Comparison of ENCODE assay signal across 8 cellular contexts in genomic region chr13:98575009-98575866, GRCh38. TPM values are rescaled to one million over a fixed set of nuclear protein-coding genes. Genes with fewer than 3 reads are reported as not detected.
DNase-seq lines count a peak whose midpoint lies in the region; ATAC-seq, FAIRE-seq and TF ChIP-seq lines count a peak whose summit lies in the region.

No MANE protein-coding gene starts in this region.

- H4K20me1 ChIP-seq in K562 (replicated peaks; ENCODE audit: control insufficient read depth, insufficient read depth, low read length): peaks cover 39% of the 10 kb centered on the region

- DNase-seq in A673 (ENCODE audit: low spot score) (no peak), K562 (ENCODE audit: extremely low read depth in 1 of 4, low spot score in 3 of 4) (peak in 1 of 4 experiments; percentile 19), activated gamma-delta T cell (lab: John Stamatoyannopoulos, UW) (no peak), cerebellar nuclear complex (lab: John Stamatoyannopoulos, UW) (no peak)

- no peaks in the 10 kb centered on the region for H3K36me3 ChIP-seq in A673 (ENCODE audit: insufficient read depth, low read length, poor library complexity, severe bottlenecking)
- H3K36me3 ChIP-seq in HUES64 (ENCODE audit: insufficient read depth, low read length): no peaks in the 10 kb centered on the region
- no peaks in the 10 kb centered on the region; the same call in 2 of the 3 replicates for H3K36me3 ChIP-seq in K562 (ENCODE audit: control insufficient read depth, insufficient read depth, low read length)
- H3K36me3 ChIP-seq in mesodermal cell (ENCODE audit: control insufficient read depth, insufficient read depth, low read length): peaks cover 3% of the 10 kb centered on the region

- POLR2A ChIA-PET in A673 (lab: Charles Lee; ENCODE audit: low non-redundant PET) (no interaction called here), K562 (lab: Yijun Ruan, JAX) (interaction anchor here (0.6 to 1.1 kb wide), 2 partner anchors 20 to 273 kb away, joined by 3 read pairs; no protein-coding TSS in a partner anchor)

- TF ChIP-seq CTCF in A673 (conservative IDR thresholded peaks at IDR 0.05; ENCODE audit: low read depth, low read length) (no peak), K562 (IDR thresholded peaks at IDR 0.05 in 2 of 3, conservative IDR thresholded peaks at IDR 0.05 in 1 of 3; ENCODE audit: insufficient read depth in 2 of 3, low read depth in 1 of 3, low read length in 3 of 3) (no peak)

- H3K9me3 ChIP-seq in A673 (ENCODE audit: low read depth, low read length, poor library complexity, severe bottlenecking) (no peaks in the 10 kb centered on the region), HUES64 (ENCODE audit: insufficient read depth, low read depth, low read length) (no peaks in the 10 kb centered on the region), K562 (replicated peaks; ENCODE audit: control insufficient read depth, insufficient read depth, low read depth, low read length) (no peaks in the 10 kb centered on the region), mesodermal cell (ENCODE audit: control insufficient read depth, low read length) (no peaks in the 10 kb centered on the region)

- H3K9ac ChIP-seq in HUES64 (ENCODE audit: low read depth, low read length) (peak overlapping the region; percentile 93), K562 (ENCODE audit: insufficient read depth in 1 of 2, low read depth in 2 of 2, low read length in 2 of 2) (peak overlapping the region; percentile 79 to 95)

- H3K27me3 ChIP-seq in A673 (replicated peaks; ENCODE audit: insufficient read depth, low read depth, low read length, poor library complexity): no peaks in the 10 kb centered on the region
- H3K27me3 ChIP-seq in HUES64 (ENCODE audit: insufficient read depth, low read length): no peaks in the 10 kb centered on the region
- H3K27me3 ChIP-seq in K562 (ENCODE audit: control insufficient read depth in 2 of 2, insufficient read depth in 2 of 2, low read length in 2 of 2): no peaks in the 10 kb centered on the region

- TSS peak; percentile 46 for BruUV-seq in A673 (replicated peaks; lab: Mats Ljungman, UMichigan)
- TSS peak; percentile 51 for BruUV-seq in K562 (replicated peaks; lab: Mats Ljungman, UMichigan)

- no peak for TF ChIP-seq EP300 in K562 (IDR thresholded peaks at IDR 0.05; ENCODE audit: low read length)

- no peak overlapping the region for H2AFZ ChIP-seq in K562 (ENCODE audit: low read depth, low read length)

- no peak for TF ChIP-seq RAD21 in K562 (CRISPR knock-in tag; conservative IDR thresholded peaks at IDR 0.05 in 1 of 2, IDR thresholded peaks at IDR 0.05 in 1 of 2)

- in situ Hi-C loops in K562 (cut with MboI): no loop called here

- peaks cover 8% of the 10 kb centered on the region for H3K9me1 ChIP-seq in K562 (ENCODE audit: control insufficient read depth, insufficient read depth, low read length)

- peak overlapping the region; percentile 63 for H3K4me2 ChIP-seq in K562 (ENCODE audit: insufficient read depth, low read length)

- H3K79me2 ChIP-seq in K562 (ENCODE audit: control insufficient read depth, insufficient read depth, low read length): peaks cover 64% of the 10 kb centered on the region

- H3K27ac ChIP-seq in A673 (ENCODE audit: low read depth, low read length, poor library complexity, severe bottlenecking) (peak overlapping the region; percentile 93), HUES64 (ENCODE audit: low read depth, low read length) (no peak overlapping the region), K562 (ENCODE audit: extremely low read depth, low read depth, low read length) (peak overlapping the region; percentile 85), mesodermal cell (ENCODE audit: low read depth, low read length, severe bottlenecking) (no peak overlapping the region)

- CTCF ChIA-PET in A673 (lab: Charles Lee) (no interaction called here), K562 (lab: Yijun Ruan, JAX; ENCODE audit: low intra/inter-chr PET ratio) (interaction anchor here (0.7 kb wide), 1 partner anchor 924 kb away, joined by 3 read pairs; no protein-coding TSS in a partner anchor)

- 29% methylated on average over 9 of the region's 10 CpGs for WGBS in HUES64
- WGBS in K562 (ENCODE audit: insufficient coverage, low coverage, missing lambda C conversion rate): 5% methylated on average over 9 of the region's 10 CpGs
- 27 to 38% methylated on average over 7 to 10 of the region's 10 CpGs for WGBS in mesodermal cell (ENCODE audit: insufficient coverage in 2 of 2), 2 experiments

- TF ChIP-seq POLR2A in K562 (conservative IDR thresholded peaks at IDR 0.05): no peak

- H3K4me1 ChIP-seq in A673 (ENCODE audit: insufficient read depth, low read length, poor library complexity, severe bottlenecking) (peaks cover 46% of the 10 kb centered on the region), HUES64 (ENCODE audit: insufficient read depth, low read length) (peaks cover 55% of the 10 kb centered on the region), K562 (replicated peaks in 1 of 2; ENCODE audit: control insufficient read depth in 2 of 2, insufficient read depth in 2 of 2, low read length in 2 of 2) (peaks cover 32 to 36% of the 10 kb centered on the region in 2 experiments), mesodermal cell (ENCODE audit: control insufficient read depth, insufficient read depth, low read length, poor library complexity, severe bottlenecking) (peaks cover 16% of the 10 kb centered on the region)

- FAIRE-seq in K562 (lab: Jason Lieb, UNC): no peak

- intact Hi-C loops in A673 (cut with micrococcal nuclease; ENCODE audit: unreplicated experiment): no loop called here
- intact Hi-C loops in K562 (cut with micrococcal nuclease): no loop called here

- ATAC-seq in K562 (peak; percentile 25; the same call in 2 of the 3 replicates), HG03565 (IDR thresholded peaks at IDR 0.05; ENCODE audit: unreplicated experiment) (no peak), HG02973 (IDR thresholded peaks at IDR 0.05; ENCODE audit: unreplicated experiment) (no peak)

- H3K4me3 ChIP-seq in A673 (ENCODE audit: low read depth, low read length, poor library complexity, severe bottlenecking): peak overlapping the region; percentile 95
- peak overlapping the region; percentile 80 for H3K4me3 ChIP-seq in HUES64 (ENCODE audit: low read length)
- peak overlapping the region; percentile 81 for H3K4me3 ChIP-seq in K562
- peak overlapping the region; percentile 85 for H3K4me3 ChIP-seq in mesodermal cell (ENCODE audit: extremely low read depth, insufficient read depth, low read length, poor library complexity, severe bottlenecking)

TF ChIP-seq in K562, 482 proteins besides CTCF, POLR2A, EP300 and RAD21:
- TF ChIP-seq POLR3A (IDR thresholded peaks at IDR 0.05; ENCODE audit: borderline replicate concordance, extremely low read depth, insufficient read depth, insufficient read length) (no peak), CLOCK (CRISPR knock-in tag; IDR thresholded peaks at IDR 0.05; ENCODE audit: borderline replicate concordance) (no peak), HNRNPLL (IDR thresholded peaks at IDR 0.05; ENCODE audit: low read depth, low read length, poor library complexity, severe bottlenecking) (no peak), CHD1 (IDR thresholded peaks at IDR 0.05; ENCODE audit: low read length) (peak; percentile 23)

RNA-seq across cellular contexts. Expression of gene STK24, which starts 1.7 kb away (rescaled TPM):
- total RNA-seq in A673 (2021) (84.8 and 87.8 TPM in 2 replicates), K562 (2014; rRNA removed) (26.0 and 29.1 TPM in 2 replicates), K562 (2014; rRNA removed; fragmentation: Illumina TruSeq; extraction: Trizol) (44.1 and 50.8 TPM in 2 replicates), K562 (2015; rRNA removed; fragmentation: Illumina TruSeq; extraction: Trizol) (40.2 and 42.6 TPM in 2 replicates), K562 (2021) (46.8 and 57.6 TPM in 2 replicates)
- polyA plus RNA-seq in HUES64 (2013, experiment 1 of 2): 100 TPM
- 131 TPM for polyA plus RNA-seq in HUES64 (2013, experiment 2 of 2)
- 26.2 and 51.3 TPM in 2 replicates for total RNA-seq in K562 (2011; cell fraction: chromatin; rRNA removed; ENCODE audit: low replicate concordance)
- total RNA-seq in K562 (2011; cell fraction: nucleolus; rRNA removed): 14.5 and 15.4 TPM in 2 replicates
- total RNA-seq in K562 (2011; cell fraction: nucleoplasm; rRNA removed): 25.6 and 40.1 TPM in 2 replicates
- polyA plus RNA-seq in K562 (2011; rRNA removed) (21.4 and 25.5 TPM in 2 replicates), K562 (2014; fragmentation: Illumina TruSeq; extraction: Trizol) (69.9 and 78.4 TPM in 2 replicates), K562 (2014; fragmentation: Nextera tagmentation; extraction: Ambion mirVana) (1 to 10 TPM; 3.8 to 5.9 TPM), K562 (2014; rRNA removed) (28.2 and 29.6 TPM in 2 replicates)
- polyA plus RNA-seq in K562 (2011; cell fraction: cytosol; rRNA removed): 14.8 and 23.6 TPM in 2 replicates
- 26.9 and 31.8 TPM in 2 replicates for polyA plus RNA-seq in K562 (2011; cell fraction: nucleus; rRNA removed)
- polyA plus RNA-seq in K562 (2012): 39.0 and 50.4 TPM in 2 replicates
- polyA minus RNA-seq in K562 (2011; rRNA and poly(A)+ RNA removed): 19.6 and 23.0 TPM in 2 replicates
- 16.8 and 18.7 TPM in 2 replicates for polyA minus RNA-seq in K562 (2011; cell fraction: cytosol; rRNA and poly(A)+ RNA removed)
- polyA minus RNA-seq in K562 (2011; cell fraction: nucleus; rRNA and poly(A)+ RNA removed): 11.0 and 12.4 TPM in 2 replicates
- 115 TPM for polyA plus RNA-seq in mesodermal cell (2013, experiment 1 of 2)
- polyA plus RNA-seq in mesodermal cell (2013, experiment 2 of 2): 115 TPM

Comparison
In these comparisons a context has a peak if more than half of its experiments do, and no peak if none do; other contexts are left out.
1. H3K27ac ChIP-seq: peak in A673 (single experiment) and K562 (single experiment); none in HUES64 (single experiment) and mesodermal cell (single experiment).
2. Peak in every context shown above with its lines, with median percentiles within 50 percentile points of each other: H3K4me3 ChIP-seq.